25 cellular contexts compared by ENCODE assay signal in the genomic region with DNA sequence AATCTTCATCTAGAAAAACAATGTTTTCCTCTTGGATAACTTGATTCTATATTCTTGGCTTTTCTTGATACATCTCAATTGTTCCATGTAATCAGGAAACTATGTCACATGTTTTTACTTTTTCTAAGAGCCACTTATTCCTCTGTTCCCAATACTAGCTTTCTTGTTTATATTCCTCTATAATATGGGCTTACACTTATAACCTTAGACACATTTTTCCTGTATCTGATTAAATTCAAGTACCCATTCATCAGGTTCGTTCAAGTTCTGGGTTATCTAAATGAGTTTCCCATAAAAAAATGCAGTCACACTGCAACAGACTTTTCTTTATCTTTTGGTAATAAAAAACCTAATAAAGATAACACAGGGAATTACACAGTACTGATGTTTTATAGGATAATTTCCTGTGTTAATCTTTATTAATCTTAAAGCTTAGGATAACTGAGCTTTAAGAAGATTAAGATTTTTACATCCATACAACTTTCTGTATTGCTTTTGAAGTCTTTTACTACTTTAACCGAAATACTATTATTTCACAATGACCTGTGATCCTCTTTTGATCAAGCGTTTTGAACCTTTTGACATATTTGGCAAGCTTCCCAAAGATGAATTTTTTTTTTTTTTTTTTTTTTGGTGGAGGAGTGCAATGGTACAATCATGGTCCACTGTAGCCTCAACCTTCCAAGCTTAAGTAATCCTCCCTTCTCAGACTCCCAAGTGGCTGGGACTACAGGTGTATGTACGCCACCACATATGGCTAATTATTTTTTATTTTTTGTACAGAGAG. TPM values are rescaled to one million over a fixed set of nuclear protein-coding genes. Genes with fewer than 3 reads are reported as not detected.
A peak's percentile ranks its signal among the peaks of the same experiment; 100 is the strongest.
DNase-seq lines count a peak whose midpoint lies in the region; ATAC-seq and TF ChIP-seq lines count a peak whose summit lies in the region.
"Had no signal": no experiment of that assay in that cellular context is flagged by ENCODE, and none has a peak within 500 bp of the region (broad histone marks: within the 10 kb centered on the region; RNA-seq: fewer than 3 reads in every experiment).

No MANE protein-coding gene starts in this region.

- CTCF ChIA-PET in HEK293 (lab: Yijun Ruan, JAX) = interaction anchor here (0.6 to 0.9 kb wide), 3 partner anchors 12 to 69 kb away, joined by 3 to 5 read pairs (median 4); no protein-coding TSS in a partner anchor
- CTCF ChIA-PET in Panc1 (lab: Charles Lee) = no interaction called here

- TF ChIP-seq CTCF in HEK293 (tag by site-specific recombination; IDR thresholded peaks at IDR 0.05) (no peak), Panc1 (IDR thresholded peaks at IDR 0.05) (no peak), fibroblast of villous mesenchyme (IDR thresholded peaks at IDR 0.05; ENCODE audit: insufficient read depth, low read depth, low read length) (no peak), retinal pigment epithelial cell (conservative IDR thresholded peaks at IDR 0.05; ENCODE audit: low read depth, low read length) (no peak)

- H3K27me3 ChIP-seq in Panc1 (ENCODE audit: control insufficient read depth, insufficient read depth, low read length) = no peaks in the 10 kb centered on the region

- no TSS peak for BruUV-seq in Panc1 (replicated peaks; lab: Mats Ljungman, UMichigan)

- intact Hi-C loops in Panc1 (cut with micrococcal nuclease; ENCODE audit: unreplicated experiment) = no loop called here

- no peak for TF ChIP-seq POLR2A in GM18505 (IDR thresholded peaks at IDR 0.05; ENCODE audit: borderline replicate concordance, extremely low read depth, insufficient read depth, insufficient read length)

- H3K4me1 ChIP-seq in HEK293 (ENCODE audit: control insufficient read depth, insufficient read depth, low read length) (peaks cover 11% of the 10 kb centered on the region; the same call in 1 of the 2 replicates), Panc1 (ENCODE audit: control insufficient read depth, insufficient read depth, low read length) (peaks cover 6% of the 10 kb centered on the region; the same call in 1 of the 2 replicates)
- H3K4me1 ChIP-seq: parathyroid adenoma had no signal

- H3K4me3 ChIP-seq in HEK293 (ENCODE audit: low read depth, low read length) = no peak overlapping the region
- H3K4me3 ChIP-seq in Panc1 (ENCODE audit: low read depth in 2 of 2, low read length in 2 of 2) = no peak overlapping the region
- no peak overlapping the region for H3K4me3 ChIP-seq in fibroblast of villous mesenchyme (ENCODE audit: low read depth, low read length)
- no peak overlapping the region for H3K4me3 ChIP-seq in retinal pigment epithelial cell (ENCODE audit: low read length)

- H3K36me3 ChIP-seq in HEK293 (ENCODE audit: control insufficient read depth in 2 of 2, insufficient read depth in 1 of 2, low read length in 2 of 2) (no peaks in the 10 kb centered on the region; a peak in 1 of 3 replicates), Panc1 (ENCODE audit: control insufficient read depth, insufficient read depth, low read length) (no peaks in the 10 kb centered on the region)

- ATAC-seq in Panc1 (peak; percentile 59; the same call in 1 of the 2 replicates), GM18505 (IDR thresholded peaks at IDR 0.05; ENCODE audit: unreplicated experiment) (no peak), HG02571 (IDR thresholded peaks at IDR 0.05; ENCODE audit: unreplicated experiment) (no peak)
- ATAC-seq: activated naive CD8-positive, alpha-beta T cell treated with anti-CD3 and anti-CD28 coated beads, Interleukin-2, amount 50 U/mL, for 24 hours; left ventricle myocardium superior; natural killer cell treated with Interleukin-12 subunit alpha and Interleukin-12 subunit beta and Interleukin-15 and Interleukin-18, amount 100 ng/mL, for 72 hours; sciatic nerve; stimulated activated naive B cell treated with anti-CD40 and anti-IgM and Interleukin-4, amounts not matched to agents 10 μg/mL and 1 μg/mL and 100 μg/mL, for 72 hours had no signal

- DNase-seq in Panc1 (ENCODE audit: low read depth, low spot score) (no peak), fibroblast of villous mesenchyme (ENCODE audit: low read depth) (peak; percentile 64), retinal pigment epithelial cell (ENCODE audit: low read depth) (peak; percentile 20), COR-L47 (lab: John Stamatoyannopoulos, UW) (no peak)
- DNase-seq: activated CD4-positive, alpha-beta T cell treated with anti-CD3 and anti-CD28 coated beads, Interleukin-2, amount 10 ng/mL, durations not matched to agents 7 days and 5 days; activated naive CD8-positive, alpha-beta T cell treated with anti-CD3 and anti-CD28 coated beads, Interleukin-2, amount 50 U/mL, for 24 hours; activated T-cell treated with anti-CD3 and anti-CD28 coated beads, Interleukin-2, amount 50 U/mL, for 24 hours; CD4-positive, alpha-beta T cell; left ventricle myocardium superior; NCI-H1436; NCI-H2081 treated with DMSO at 0.1 percent for 48 hours; NCI-H774; stimulated activated CD4-positive, alpha-beta T cell treated with anti-CD3 and anti-CD28 coated beads, Interleukin-4, amount 100 ng/mL, for 4 hours; stimulated activated naive B cell treated with anti-CD40 and anti-IgM and Interleukin-4, amounts not matched to agents 10 μg/mL and 1 μg/mL and 100 μg/mL, for 72 hours had no signal

- POLR2A ChIA-PET in HEK293 (lab: Yijun Ruan, JAX) = interaction anchor here (0.6 kb wide), 1 partner anchor 47 kb away, joined by 4 read pairs; no protein-coding TSS in a partner anchor
- POLR2A ChIA-PET in Panc1 (lab: Charles Lee) = interaction anchor here (0.6 kb wide), 2 partner anchors 10 to 32 kb away, joined by 3 to 8 read pairs; no protein-coding TSS in a partner anchor

- H3K9me3 ChIP-seq in HEK293 (ENCODE audit: control insufficient read depth, insufficient read depth, low read depth, low read length) (no peaks in the 10 kb centered on the region), Panc1 (ENCODE audit: control insufficient read depth, insufficient read depth, low read depth, low read length) (no peaks in the 10 kb centered on the region)

- in situ Hi-C loops in Panc1 (cut with HindIII; ENCODE audit: low pct_unique_long_range_greater_than_20kb, low sequenced_read_pairs) = no loop called here

- H3K27ac ChIP-seq in HEK293 (ENCODE audit: extremely low read depth, low read depth, low read length) = peak overlapping the region; percentile 26; the same call in 1 of the 2 replicates
- no peak overlapping the region for H3K27ac ChIP-seq in Panc1 (ENCODE audit: low read length)
- H3K27ac ChIP-seq: parathyroid adenoma, VCaP had no signal

TF ChIP-seq in HEK293, 187 proteins besides CTCF, POLR2A, EP300 and RAD21 (continues in another document):
- TF ChIP-seq FEZF1 (tag by site-specific recombination; IDR thresholded peaks at IDR 0.05) = peak; percentile 98
- TF ChIP-seq, protein P1, sequence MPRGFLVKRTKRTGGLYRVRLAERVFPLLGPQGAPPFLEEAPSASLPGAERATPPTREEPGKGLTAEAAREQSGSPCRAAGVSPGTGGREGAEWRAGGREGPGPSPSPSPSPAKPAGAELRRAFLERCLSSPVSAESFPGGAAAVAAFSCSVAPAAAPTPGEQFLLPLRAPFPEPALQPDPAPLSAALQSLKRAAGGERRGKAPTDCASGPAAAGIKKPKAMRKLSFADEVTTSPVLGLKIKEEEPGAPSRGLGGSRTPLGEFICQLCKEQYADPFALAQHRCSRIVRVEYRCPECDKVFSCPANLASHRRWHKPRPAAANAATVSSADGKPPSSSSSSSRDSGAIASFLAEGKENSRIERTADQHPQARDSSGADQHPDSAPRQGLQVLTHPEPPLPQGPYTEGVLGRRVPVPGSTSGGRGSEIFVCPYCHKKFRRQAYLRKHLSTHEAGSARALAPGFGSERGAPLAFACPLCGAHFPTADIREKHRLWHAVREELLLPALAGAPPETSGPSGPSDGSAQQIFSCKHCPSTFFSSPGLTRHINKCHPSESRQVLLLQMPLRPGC (tag by site-specific recombination; IDR thresholded peaks at IDR 0.05) = peak; percentile 34; the same call in 1 of the 2 replicates
- TF ChIP-seq MZF1 (tag by site-specific recombination; IDR thresholded peaks at IDR 0.05; ENCODE audit: borderline replicate concordance) = peak; percentile 38; the same call in 1 of the 2 replicates
- 0 out of 2 replicates have a peak, but pooled peaks have one; percentile 53 for TF ChIP-seq ZNF24 (tag by site-specific recombination; IDR thresholded peaks at IDR 0.05)
- TF ChIP-seq, protein P2, sequence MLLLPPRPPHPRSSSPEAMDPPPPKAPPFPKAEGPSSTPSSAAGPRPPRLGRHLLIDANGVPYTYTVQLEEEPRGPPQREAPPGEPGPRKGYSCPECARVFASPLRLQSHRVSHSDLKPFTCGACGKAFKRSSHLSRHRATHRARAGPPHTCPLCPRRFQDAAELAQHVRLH (tag by site-specific recombination; IDR thresholded peaks at IDR 0.05) = peak; percentile 95
- TF ChIP-seq ZNF140 (tag by site-specific recombination; IDR thresholded peaks at IDR 0.05) = no peak
- 0 out of 2 replicates have a peak, but pooled peaks have one; percentile 47 for TF ChIP-seq ZNF391 (tag by site-specific recombination; IDR thresholded peaks at IDR 0.05; ENCODE audit: borderline replicate concordance, low read depth)
- peak; percentile 69 for TF ChIP-seq ZNF2 (tag by site-specific recombination; IDR thresholded peaks at IDR 0.05)
- TF ChIP-seq ZXDB (tag by site-specific recombination; IDR thresholded peaks at IDR 0.05) = peak; percentile 96
- TF ChIP-seq, protein P3, sequence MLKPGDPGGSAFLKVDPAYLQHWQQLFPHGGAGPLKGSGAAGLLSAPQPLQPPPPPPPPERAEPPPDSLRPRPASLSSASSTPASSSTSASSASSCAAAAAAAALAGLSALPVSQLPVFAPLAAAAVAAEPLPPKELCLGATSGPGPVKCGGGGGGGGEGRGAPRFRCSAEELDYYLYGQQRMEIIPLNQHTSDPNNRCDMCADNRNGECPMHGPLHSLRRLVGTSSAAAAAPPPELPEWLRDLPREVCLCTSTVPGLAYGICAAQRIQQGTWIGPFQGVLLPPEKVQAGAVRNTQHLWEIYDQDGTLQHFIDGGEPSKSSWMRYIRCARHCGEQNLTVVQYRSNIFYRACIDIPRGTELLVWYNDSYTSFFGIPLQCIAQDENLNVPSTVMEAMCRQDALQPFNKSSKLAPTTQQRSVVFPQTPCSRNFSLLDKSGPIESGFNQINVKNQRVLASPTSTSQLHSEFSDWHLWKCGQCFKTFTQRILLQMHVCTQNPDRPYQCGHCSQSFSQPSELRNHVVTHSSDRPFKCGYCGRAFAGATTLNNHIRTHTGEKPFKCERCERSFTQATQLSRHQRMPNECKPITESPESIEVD (tag by site-specific recombination; IDR thresholded peaks at IDR 0.05) = peak; percentile 98
- peak; percentile 4; the same call in 1 of the 2 replicates for TF ChIP-seq ZNF146 (tag by site-specific recombination; IDR thresholded peaks at IDR 0.05)
- TF ChIP-seq KLF1 (tag by site-specific recombination; IDR thresholded peaks at IDR 0.05) = no peak
- peak; percentile 73 for TF ChIP-seq ZEB2 (tag by site-specific recombination; IDR thresholded peaks at IDR 0.05)

RNA-seq across cellular contexts. Expression of a gene that starts 44.3 kb away (rescaled TPM):
- total RNA-seq in Panc1 (2021; ENCODE audit: unreplicated experiment) (0.33 TPM), fibroblast of villous mesenchyme (under 0.01 TPM in 1 of 2 replicates, not detected in the other)
- polyA plus RNA-seq in Panc1 (2012; ENCODE audit: insufficient read length) = not detected
- total RNA-seq: CD4-positive, alpha-beta T cell; G401; H4; HT1080; left ventricle myocardium superior; OCI-LY7 had no signal

RNA-seq across cellular contexts. Expression of a gene that starts 54.0 kb away (rescaled TPM):
- 54.4 TPM for total RNA-seq in Panc1 (2021; ENCODE audit: unreplicated experiment)
- polyA plus RNA-seq in Panc1 (2012; ENCODE audit: insufficient read length) = 25.9 TPM
- 42.5 and 53.5 TPM in 2 replicates for total RNA-seq in fibroblast of villous mesenchyme

Comparison
In these comparisons a context has a peak if more than half of its experiments do, and no peak if none do; other contexts are left out.
1. DNase-seq: peak in fibroblast of villous mesenchyme (single experiment) and retinal pigment epithelial cell (single experiment); none in Panc1 (single experiment) and COR-L47 (single experiment).